1 cellular context compared by ENCODE assay signal in genomic region chr7:118183586-118184391, GRCh38.
TF ChIP-seq lines count a peak whose summit lies in the region.

TSS of gene LSM8 (plus strand) at chr7:118184164. CDS start at chr7:118184224, 60 bp downstream.

TF ChIP-seq in HepG2, 621 proteins besides CTCF, POLR2A, EP300 and RAD21 (continued from another document and continues in another):
- TF ChIP-seq ZNF609 (CRISPR knock-in tag; IDR thresholded peaks at IDR 0.05; ENCODE audit: borderline replicate concordance) (no peak), HNF1B (CRISPR knock-in tag; IDR thresholded peaks at IDR 0.05) (peak; percentile 83), SETDB1 (CRISPR knock-in tag; IDR thresholded peaks at IDR 0.05; ENCODE audit: borderline replicate concordance) (no peak), HBP1 (CRISPR knock-in tag; IDR thresholded peaks at IDR 0.05; ENCODE audit: low read depth) (0 out of 2 replicates have a peak, but pooled peaks have one; percentile 83), DR1 (CRISPR knock-in tag; IDR thresholded peaks at IDR 0.05) (peak; percentile 90), PHF21A (CRISPR knock-in tag; IDR thresholded peaks at IDR 0.05) (peak; percentile 74; the same call in 1 of the 2 replicates), ZNF460 (CRISPR knock-in tag; IDR thresholded peaks at IDR 0.05; ENCODE audit: borderline replicate concordance) (peak; percentile 13; the same call in 1 of the 2 replicates), FOXP4 (CRISPR knock-in tag; IDR thresholded peaks at IDR 0.05) (no peak), ZNF513 (CRISPR knock-in tag; conservative IDR thresholded peaks at IDR 0.05) (no peak), ZNF839 (CRISPR knock-in tag; IDR thresholded peaks at IDR 0.05; ENCODE audit: borderline replicate concordance) (no peak), ATF3 (CRISPR knock-in tag; IDR thresholded peaks at IDR 0.05) (no peak), HOMEZ (CRISPR knock-in tag; IDR thresholded peaks at IDR 0.05; ENCODE audit: low read depth) (peak; percentile 95), SPEN (CRISPR knock-in tag; IDR thresholded peaks at IDR 0.05; ENCODE audit: low read depth) (peak; percentile 79), ZNF530 (CRISPR knock-in tag; IDR thresholded peaks at IDR 0.05; ENCODE audit: low read depth) (no peak), HOXA7 (CRISPR knock-in tag; IDR thresholded peaks at IDR 0.05) (no peak), ZNF577 (CRISPR knock-in tag; IDR thresholded peaks at IDR 0.05; ENCODE audit: borderline replicate concordance, low read depth) (no peak), HDAC1 (CRISPR knock-in tag; IDR thresholded peaks at IDR 0.05) (peak; percentile 93), SP4 (CRISPR knock-in tag; IDR thresholded peaks at IDR 0.05) (0 out of 2 replicates have a peak, but pooled peaks have one; percentile 14), CENPT (CRISPR knock-in tag; IDR thresholded peaks at IDR 0.05; ENCODE audit: low read depth) (no peak), RFX3 (CRISPR knock-in tag; IDR thresholded peaks at IDR 0.05) (no peak), ZNF841 (CRISPR knock-in tag; IDR thresholded peaks at IDR 0.05; ENCODE audit: borderline replicate concordance) (no peak), PLSCR1 (CRISPR knock-in tag; IDR thresholded peaks at IDR 0.05; ENCODE audit: borderline replicate concordance) (no peak), CERS6 (CRISPR knock-in tag; IDR thresholded peaks at IDR 0.05) (no peak), ZNF773 (CRISPR knock-in tag; IDR thresholded peaks at IDR 0.05; ENCODE audit: borderline replicate concordance) (no peak), CAMTA2 (CRISPR knock-in tag; IDR thresholded peaks at IDR 0.05; ENCODE audit: borderline replicate concordance) (no peak), GRHL1 (CRISPR knock-in tag; conservative IDR thresholded peaks at IDR 0.05) (no peak), ZNF512 (CRISPR knock-in tag; IDR thresholded peaks at IDR 0.05) (peak; percentile 37; the same call in 1 of the 2 replicates), ZNF446 (CRISPR knock-in tag; IDR thresholded peaks at IDR 0.05) (no peak), KMT2A (CRISPR knock-in tag; IDR thresholded peaks at IDR 0.05) (peak; percentile 99), SMYD3 (CRISPR knock-in tag; IDR thresholded peaks at IDR 0.05) (no peak), FOXJ3 (CRISPR knock-in tag; IDR thresholded peaks at IDR 0.05; ENCODE audit: borderline replicate concordance) (peak; percentile 14; the same call in 1 of the 2 replicates), ZBTB44 (CRISPR knock-in tag; IDR thresholded peaks at IDR 0.05) (no peak; the same call in 1 of the 2 replicates), PHF20 (CRISPR knock-in tag; IDR thresholded peaks at IDR 0.05) (peak; percentile 87), MAF1 (CRISPR knock-in tag; IDR thresholded peaks at IDR 0.05; ENCODE audit: borderline replicate concordance) (no peak)
